In genomic region chr6:21157186-21157929, GRCh38 we compare ENCODE assay signal across 13 cellular contexts.
A peak's percentile ranks its signal among the peaks of the same experiment; 100 is the strongest.
DNase-seq lines count a peak whose midpoint lies in the region; ATAC-seq and TF ChIP-seq lines count a peak whose summit lies in the region.
"Had no signal": no experiment of that assay in that cellular context is flagged by ENCODE, and none has a peak within 500 bp of the region (broad histone marks: within the 10 kb centered on the region; RNA-seq: fewer than 3 reads in every experiment).

No MANE protein-coding gene starts in this region.

- H3K27ac Mint-ChIP-seq in brain: peak overlapping the region; percentile 69 to 89 (median 81)

- H4K20me1 ChIP-seq in PC-9 (ENCODE audit: insufficient read depth): no peaks in the 10 kb centered on the region

- no peak overlapping the region for H3K27ac ChIP-seq in esophagus muscularis mucosa (replicated peaks in 1 of 4)
- H3K27ac ChIP-seq in PC-9: no peak overlapping the region

- no peaks in the 10 kb centered on the region for H3K9me2 ChIP-seq in PC-9 (ENCODE audit: insufficient read depth)

- H3F3A ChIP-seq in PC-9 (ENCODE audit: insufficient read depth, low read depth): no peaks in the 10 kb centered on the region

- ATAC-seq in GM18858 (IDR thresholded peaks at IDR 0.05; ENCODE audit: unreplicated experiment): peak; percentile 76
- ATAC-seq in GM21447 (IDR thresholded peaks at IDR 0.05; ENCODE audit: unreplicated experiment): peak; percentile 84
- ATAC-seq in HG03066 (IDR thresholded peaks at IDR 0.05; ENCODE audit: low read depth, unreplicated experiment): peak; percentile 54
- no peak for ATAC-seq in left lobe of liver
- ATAC-seq: HCT116 had no signal

- TF ChIP-seq CTCF in brain (conservative IDR thresholded peaks at IDR 0.05): no peak
- no peak for TF ChIP-seq CTCF in esophagus muscularis mucosa (IDR thresholded peaks at IDR 0.05)
- TF ChIP-seq CTCF in PC-9 (conservative IDR thresholded peaks at IDR 0.05): no peak

- no peak for TF ChIP-seq POLR2A in esophagus muscularis mucosa (IDR thresholded peaks at IDR 0.05; ENCODE audit: low read depth)

- intact Hi-C loops in esophagus muscularis mucosa (cut with DNase I) (no loop called here), PC-9 (cut with micrococcal nuclease; ENCODE audit: unreplicated experiment) (no loop called here)

- H3K36me3 ChIP-seq in esophagus muscularis mucosa (no peaks in the 10 kb centered on the region), PC-9 (ENCODE audit: low read depth) (no peaks in the 10 kb centered on the region)

- H3K27me3 ChIP-seq in esophagus muscularis mucosa (no peaks in the 10 kb centered on the region), PC-9 (ENCODE audit: insufficient read depth, low read depth) (no peaks in the 10 kb centered on the region)

- no peaks in the 10 kb centered on the region for H3K79me2 ChIP-seq in PC-9 (ENCODE audit: low read depth)

- H3K4me3 ChIP-seq in esophagus muscularis mucosa (no peak overlapping the region), PC-9 (no peak overlapping the region)

- 58% methylated on average over 4 of the region's 4 CpGs for WGBS in esophagus muscularis mucosa

- no peak overlapping the region for H2AFZ ChIP-seq in PC-9

- H3K36me3 Mint-ChIP-seq in brain: peaks cover 11% of the 10 kb centered on the region

- POLR2A ChIA-PET in PC-9 (lab: Charles Lee; ENCODE audit: unreplicated experiment): interaction anchor here (0.6 kb wide), 2 partner anchors 42 to 1089 kb away, joined by 4 to 5 read pairs; no protein-coding TSS in a partner anchor

- H3K9me3 ChIP-seq in esophagus muscularis mucosa (no peaks in the 10 kb centered on the region), PC-9 (ENCODE audit: insufficient read depth, low read depth) (no peaks in the 10 kb centered on the region)

- DNase-seq in esophagus muscularis mucosa (ENCODE audit: extremely low spot score) (no peak), PC-9 (no peak), NCI-H524 (lab: John Stamatoyannopoulos, UW) (no peak), left lobe of liver (ENCODE audit: low spot score) (no peak)
- DNase-seq: activated CD8-positive, alpha-beta memory T cell treated with anti-CD3 and anti-CD28 coated beads, Interleukin-2, amount 50 U/mL, for 4 hours; caudate nucleus; DND-41; NCI-H1048 had no signal

- BruUV-seq in PC-9 (replicated peaks; lab: Mats Ljungman, UMichigan): no TSS peak

- H3K4me3 Mint-ChIP-seq in brain: peak overlapping the region in 2 of 5 experiments; percentile 4 to 14

- H3K9me3 Mint-ChIP-seq in brain: peaks cover 0 to 9% (median 0%) of the 10 kb centered on the region in 5 experiments

- H3K27me3 Mint-ChIP-seq in brain: no peaks in the 10 kb centered on the region

- H3K4me1 ChIP-seq in esophagus muscularis mucosa (peaks cover 0 to 13% (median 7%) of the 10 kb centered on the region in 4 donors), PC-9 (replicated peaks; ENCODE audit: insufficient read depth) (no peaks in the 10 kb centered on the region)

- no peak for TF ChIP-seq EP300 in esophagus muscularis mucosa (IDR thresholded peaks at IDR 0.05)

- no peak overlapping the region for H3K4me2 ChIP-seq in PC-9

- CTCF ChIA-PET in PC-9 (lab: Charles Lee): interaction anchor here (0.6 kb wide), 1 partner anchor 1131 kb away, joined by 4 read pairs; no protein-coding TSS in a partner anchor

- H3K4me1 Mint-ChIP-seq in brain: peaks cover 67% of the 10 kb centered on the region
